Comparison of ENCODE assay signal across 8 cellular contexts in the genomic region with DNA sequence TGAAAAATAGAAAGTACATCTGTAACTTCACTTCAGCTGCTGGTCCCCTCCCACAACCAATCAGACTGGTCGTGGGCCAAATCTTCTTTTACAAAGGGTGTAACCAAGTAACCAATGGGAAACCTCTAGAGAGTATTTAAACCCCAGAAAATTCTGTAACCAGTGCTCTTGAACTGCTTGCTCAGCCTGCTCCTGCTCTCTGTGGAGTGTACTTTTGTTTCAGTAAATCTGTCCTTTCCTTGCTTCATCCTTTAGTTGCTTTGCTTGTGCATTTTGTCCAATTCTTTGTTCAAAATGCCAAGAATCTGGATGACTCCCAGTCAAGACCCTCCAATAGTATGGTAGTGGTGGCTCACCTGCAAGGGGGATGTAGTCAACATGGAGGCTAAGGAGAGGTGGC.
"Had no signal": no experiment of that assay in that cellular context is flagged by ENCODE, and none has a peak within 500 bp of the region (broad histone marks: within the 10 kb centered on the region; RNA-seq: fewer than 3 reads in every experiment).

No MANE protein-coding gene starts in this region.

- H3K4me3 ChIP-seq: GM12878 had no signal

- ATAC-seq: GM12878 had no signal

- DNase-seq: GDM1, GF-D8 had no signal

- FAIRE-seq: G401.6, GM12878, GM12891, GM12892, GM18507, GM19239 had no signal
